27 cellular contexts compared by ENCODE assay signal in the genomic region with DNA sequence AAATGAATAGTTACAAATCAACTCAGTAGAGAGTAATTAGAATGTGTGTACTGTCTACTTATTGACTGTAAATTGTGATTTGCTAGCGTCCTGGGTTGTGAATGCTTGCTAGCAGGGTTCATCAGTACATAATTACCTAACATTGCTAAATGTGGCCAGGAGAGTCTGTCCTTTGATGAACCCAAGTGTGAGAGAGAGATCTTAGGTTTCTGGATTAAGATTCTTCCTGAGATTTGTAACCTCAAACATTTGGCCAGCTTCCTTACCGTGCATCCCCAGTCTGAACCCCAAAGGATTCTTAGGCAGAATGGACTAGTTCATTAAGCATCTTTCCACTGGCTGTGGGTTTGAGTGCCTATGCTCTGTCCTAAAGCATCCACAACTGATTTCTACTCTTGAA.
"Had no signal": no experiment of that assay in that cellular context is flagged by ENCODE, and none has a peak within 500 bp of the region (broad histone marks: within the 10 kb centered on the region; RNA-seq: fewer than 3 reads in every experiment).

No MANE protein-coding gene starts in this region.

- H3K9me3 ChIP-seq: left lung, tibial artery had no signal

- H3K36me3 ChIP-seq: brain microvascular endothelial cell, left lung, tibial artery had no signal

- H2AFZ ChIP-seq: hepatocyte, parathyroid adenoma had no signal

- H3K4me1 ChIP-seq: parathyroid adenoma had no signal

- ATAC-seq: activated CD4-positive, alpha-beta T cell treated with anti-CD3 and anti-CD28 coated beads for 36 hours; activated T-cell treated with anti-CD3 and anti-CD28 coated beads, Interleukin-2, amount 50 U/mL, for 4 hours; esophagus mucosa; left lung; sciatic nerve; stimulated activated effector memory CD8-positive, alpha-beta T cell treated with anti-CD3 and anti-CD28 coated beads, Interleukin-12 subunit alpha, Interleukin-12 subunit beta, amount 100 ng/mL, for 72 hours; stimulated activated naive CD8-positive, alpha-beta T cell treated with anti-CD3 and anti-CD28 coated beads, Interleukin-15, amount 100 ng/mL, for 72 hours had no signal

- H3K4me3 ChIP-seq: hepatocyte, left lung, tibial artery had no signal

- H3K4me2 ChIP-seq: hepatocyte had no signal

- H3K27me3 ChIP-seq: brain microvascular endothelial cell, hepatocyte, left lung, tibial artery had no signal

- H3K79me2 ChIP-seq: hepatocyte, parathyroid adenoma had no signal

- H3K27ac ChIP-seq: brain microvascular endothelial cell, hepatocyte, left lung, parathyroid adenoma, tibial artery had no signal

- H3K9ac ChIP-seq: parathyroid adenoma had no signal

- DNase-seq: activated B cell treated with CpG ODN at 0.5 μM for 24 hours; activated CD4-positive, alpha-beta T cell treated with anti-CD3 and anti-CD28 coated beads for 36 hours; activated CD4-positive, alpha-beta T cell treated with anti-CD3 and anti-CD28 coated beads, Interleukin-2, amount 50 U/mL, for 4 hours; activated CD8-positive, alpha-beta memory T cell treated with anti-CD3 and anti-CD28 coated beads for 24 hours; activated CD8-positive, alpha-beta memory T cell treated with anti-CD3 and anti-CD28 coated beads, Interleukin-2, amount 50 U/mL, for 48 hours; activated naive CD4-positive, alpha-beta T cell; activated naive CD8-positive, alpha-beta T cell treated with anti-CD3 and anti-CD28 coated beads for 36 hours; activated T-cell treated with anti-CD3 and anti-CD28 coated beads, Interleukin-2, amount 50 U/mL, for 4 hours; amygdala; brain microvascular endothelial cell; central memory CD4-positive, alpha-beta T cell; effector memory CD4-positive, alpha-beta T cell; glutamatergic neuron; immature natural killer cell; kidney glomerular epithelial cell; left lung; midbrain; small intestine; stimulated activated CD4-positive, alpha-beta T cell treated with anti-CD3 and anti-CD28 coated beads, Interleukin-2, amount 100 ng/mL, for 24 hours; stimulated activated naive CD8-positive, alpha-beta T cell treated with anti-CD3 and anti-CD28 coated beads, Interleukin-15, amount 100 ng/mL, for 72 hours; T1000; tibial artery had no signal
